In genomic region chr20:57450419-57450818, GRCh38 we compare ENCODE assay signal across 8 cellular contexts. TPM values are rescaled to one million over a fixed set of nuclear protein-coding genes. Genes with fewer than 3 reads are reported as not detected.
DNase-seq lines count a peak whose midpoint lies in the region; ATAC-seq and TF ChIP-seq lines count a peak whose summit lies in the region.

No MANE protein-coding gene starts in this region.

- H3K27ac Mint-ChIP-seq in mesothelial cell of epicardium, result no peak overlapping the region

- H3K79me2 ChIP-seq in osteoblast (ENCODE audit: insufficient read depth, low read length), result no peaks in the 10 kb centered on the region

- DNase-seq in GF-D8 (lab: John Stamatoyannopoulos, UW), result peak; percentile 94
- peak; percentile 7 for DNase-seq in amniotic epithelial cell (ENCODE audit: low read depth)
- peak; percentile 87 for DNase-seq in osteoblast (ENCODE audit: insufficient read length, low spot score, missing footprints)
- DNase-seq in activated CD4-positive, alpha-beta T cell treated with anti-CD3 and anti-CD28 coated beads, Interleukin-2, amount 50 U/mL, for 48 hours, result no peak
- DNase-seq in mesothelial cell of epicardium (ENCODE audit: low spot score in 2 of 2, unreplicated experiment in 2 of 2), result no peak
- DNase-seq in activated T-cell treated with anti-CD3 and anti-CD28 coated beads, Interleukin-2, amount 50 U/mL, for 48 hours, result no peak

- H3K27me3 Mint-ChIP-seq in mesothelial cell of epicardium (ENCODE audit: low read depth), result peaks cover 1% of the 10 kb centered on the region

- H3K4me3 ChIP-seq in osteoblast (ENCODE audit: insufficient read depth, low read length), result no peak overlapping the region

- no peak overlapping the region for H3K4me2 ChIP-seq in osteoblast (ENCODE audit: insufficient read depth, low read length)

- ATAC-seq in GM21423 (IDR thresholded peaks at IDR 0.05; ENCODE audit: unreplicated experiment) (peak; percentile 81), HG03571 (IDR thresholded peaks at IDR 0.05; ENCODE audit: unreplicated experiment) (peak; percentile 76)

- H3K27ac ChIP-seq in osteoblast (ENCODE audit: low read depth, low read length), result no peak overlapping the region

- H3K9me3 ChIP-seq in osteoblast (ENCODE audit: low read depth, low read length), result peaks cover 11% of the 10 kb centered on the region

- H3K4me3 Mint-ChIP-seq in mesothelial cell of epicardium, result no peak overlapping the region

- no peak overlapping the region for H2AFZ ChIP-seq in osteoblast (ENCODE audit: low read length)

- no peaks in the 10 kb centered on the region for H3K4me1 ChIP-seq in osteoblast (ENCODE audit: insufficient read depth, low read length)

- TF ChIP-seq CTCF in osteoblast (IDR thresholded peaks at IDR 0.05; ENCODE audit: extremely low read depth, low read depth, low read length) (no peak), mesothelial cell of epicardium (IDR thresholded peaks at IDR 0.05; ENCODE audit: unreplicated experiment) (no peak)

- H4K20me1 ChIP-seq in osteoblast (ENCODE audit: insufficient read depth, low read length), result no peaks in the 10 kb centered on the region

- peaks cover 10% of the 10 kb centered on the region for H3K27me3 ChIP-seq in osteoblast (ENCODE audit: insufficient read depth, low read length)

- H3K36me3 ChIP-seq in osteoblast (ENCODE audit: insufficient read depth, low read length), result no peaks in the 10 kb centered on the region

- H3K36me3 Mint-ChIP-seq in mesothelial cell of epicardium, result no peaks in the 10 kb centered on the region

- H3K4me1 Mint-ChIP-seq in mesothelial cell of epicardium, result peaks cover 8% of the 10 kb centered on the region

- no peaks in the 10 kb centered on the region for H3K9me3 Mint-ChIP-seq in mesothelial cell of epicardium

RNA-seq across cellular contexts. Expression of gene RBM38, which starts 59.2 kb away (rescaled TPM):
- total RNA-seq in osteoblast (2.1 and 2.9 TPM in 2 replicates), mesothelial cell of epicardium (23.8 to 25.6 TPM (median 25.3 TPM) in 3 replicates)

Comparison
In these comparisons a context has a peak if more than half of its experiments do, and no peak if none do; other contexts are left out.
1. DNase-seq: peak in GF-D8 (single experiment), amniotic epithelial cell (single experiment) and osteoblast (single experiment); none in activated CD4-positive, alpha-beta T cell treated with anti-CD3 and anti-CD28 coated beads, Interleukin-2, amount 50 U/mL, for 48 hours (0 of 2), mesothelial cell of epicardium (0 of 2) and activated T-cell treated with anti-CD3 and anti-CD28 coated beads, Interleukin-2, amount 50 U/mL, for 48 hours (0 of 2).